Comparison of ENCODE assay signal across 13 cellular contexts in genomic region chr11:86150826-86151187, GRCh38.
DNase-seq lines count a peak whose midpoint lies in the region; ATAC-seq, FAIRE-seq and TF ChIP-seq lines count a peak whose summit lies in the region.
"Had no signal": no experiment of that assay in that cellular context is flagged by ENCODE, and none has a peak within 500 bp of the region (broad histone marks: within the 10 kb centered on the region; RNA-seq: fewer than 3 reads in every experiment).

No MANE protein-coding gene starts in this region.

- peak overlapping the region; percentile 63 for H2AFZ ChIP-seq in GM12878 (ENCODE audit: control insufficient read depth, low read depth, low read length)

- no peak overlapping the region for H2AK5ac ChIP-seq in mesendoderm (ENCODE audit: low read length)

- no peak overlapping the region for H3K4me3 ChIP-seq in GM12878
- no peak overlapping the region for H3K4me3 ChIP-seq in mesendoderm (ENCODE audit: low read length)
- no peak overlapping the region for H3K4me3 ChIP-seq in thyroid gland (replicated peaks in 1 of 3)
- H3K4me3 ChIP-seq: SJSA1 had no signal

- H3K79me2 ChIP-seq in GM12878 (ENCODE audit: control insufficient read depth, insufficient read depth, low read length) (no peaks in the 10 kb centered on the region), mesendoderm (ENCODE audit: control insufficient read depth, insufficient read depth, low read length) (no peaks in the 10 kb centered on the region)

- H2BK5ac ChIP-seq in mesendoderm (ENCODE audit: low read length) = no peak overlapping the region

- TF ChIP-seq RAD21 in GM12878 (IDR thresholded peaks at IDR 0.05; ENCODE audit: insufficient read depth, low read depth, low read length) = no peak

- H3K4me2 ChIP-seq in GM12878 (ENCODE audit: control insufficient read depth, insufficient read depth) (no peak overlapping the region; the same call in 1 of the 2 replicates), mesendoderm (ENCODE audit: low read length) (no peak overlapping the region)

- H3K9me3 ChIP-seq in GM12878 (replicated peaks; ENCODE audit: control insufficient read depth, insufficient read depth, low read length) = no peaks in the 10 kb centered on the region
- H3K9me3 ChIP-seq in thyroid gland = no peaks in the 10 kb centered on the region
- H3K9me3 ChIP-seq: SJSA1 had no signal

- intact Hi-C loops in activated CD8-positive, alpha-beta T cell treated with anti-CD3 and anti-CD28 coated beads for 36 hours (cut with micrococcal nuclease) = no loop called here
- intact Hi-C loops in GM12878 (cut with micrococcal nuclease; ENCODE audit: unreplicated experiment) = no loop called here
- intact Hi-C loops in thyroid gland (cut with DNase I) = no loop called here

- H3K27me3 Mint-ChIP-seq in activated CD8-positive, alpha-beta T cell treated with anti-CD3 and anti-CD28 coated beads, Interleukin-2, amount 10 ng/mL, durations not matched to agents 7 days and 5 days (ENCODE audit: low read depth) = peaks cover 3% of the 10 kb centered on the region
- H3K27me3 Mint-ChIP-seq in activated CD8-positive, alpha-beta T cell treated with anti-CD3 and anti-CD28 coated beads for 36 hours = no peaks in the 10 kb centered on the region
- H3K27me3 Mint-ChIP-seq in T-cell = no peaks in the 10 kb centered on the region

- BruUV-seq in GM12878 (replicated peaks; lab: Mats Ljungman, UMichigan) = no TSS peak

- H3K9me3 Mint-ChIP-seq in activated CD8-positive, alpha-beta T cell treated with anti-CD3 and anti-CD28 coated beads, Interleukin-2, amount 10 ng/mL, durations not matched to agents 7 days and 5 days (ENCODE audit: insufficient read depth) = no peaks in the 10 kb centered on the region
- H3K9me3 Mint-ChIP-seq in activated CD8-positive, alpha-beta T cell treated with anti-CD3 and anti-CD28 coated beads for 36 hours = no peaks in the 10 kb centered on the region
- H3K9me3 Mint-ChIP-seq in T-cell = no peaks in the 10 kb centered on the region
- H3K9me3 Mint-ChIP-seq: memory B cell had no signal

- H2BK15ac ChIP-seq in mesendoderm (replicated peaks; ENCODE audit: low read depth) = no peak overlapping the region

- H3K18ac ChIP-seq in mesendoderm (ENCODE audit: low read length) = peak overlapping the region; percentile 56

- FAIRE-seq in GM12878 (lab: Jason Lieb, UNC) = no peak

- no peak for TF ChIP-seq POLR2A in GM12878 (IDR thresholded peaks at IDR 0.05; ENCODE audit: low read depth, low read length)
- TF ChIP-seq POLR2A in thyroid gland (IDR thresholded peaks at IDR 0.05) = no peak

- no peaks in the 10 kb centered on the region for H3K79me1 ChIP-seq in mesendoderm (ENCODE audit: low read length)

- H3K27ac ChIP-seq in GM12878 (ENCODE audit: control insufficient read depth, insufficient read depth) (no peak overlapping the region), mesendoderm (ENCODE audit: low read depth, low read length) (no peak overlapping the region), thyroid gland (peak overlapping the region; percentile 68 to 86 (median 82))
- H3K27ac ChIP-seq: SJSA1 had no signal

- in situ Hi-C loops in GM12878 (cut with MboI) = no loop called here

- CTCF ChIA-PET in activated CD8-positive, alpha-beta T cell treated with anti-CD3 and anti-CD28 coated beads, Interleukin-2, amount 10 ng/mL, durations not matched to agents 7 days and 5 days (lab: Charles Lee) = interaction anchor here (0.8 to 2.7 kb wide), 9 partner anchors 8 to 109 kb away, joined by 3 to 9 read pairs (median 4); partner anchors contain the start of gene PICALM
- CTCF ChIA-PET in activated CD8-positive, alpha-beta T cell treated with anti-CD3 and anti-CD28 coated beads for 36 hours (lab: Charles Lee) = interaction anchor here (1.3 to 2.4 kb wide), 2 partner anchors 11 to 43 kb away, joined by 4 to 10 read pairs; no protein-coding TSS in a partner anchor
- CTCF ChIA-PET in GM12878 (lab: Yijun Ruan, JAX) = interaction anchor here (1.1 to 1.9 kb wide), 5 partner anchors 10 to 296 kb away, joined by 4 to 8 read pairs (median 4); partner anchors contain the start of gene CCDC83
- CTCF ChIA-PET in T-cell (lab: Charles Lee) = interaction anchor here (1.0 to 1.4 kb wide), 2 partner anchors 38 to 43 kb away, joined by 3 read pairs; no protein-coding TSS in a partner anchor

- no peaks in the 10 kb centered on the region for H3K36me3 ChIP-seq in GM12878 (ENCODE audit: control insufficient read depth in 2 of 2, insufficient read depth in 2 of 2, low read length in 1 of 2)
- no peaks in the 10 kb centered on the region for H3K36me3 ChIP-seq in mesendoderm (ENCODE audit: control insufficient read depth, insufficient read depth, low read length)
- no peaks in the 10 kb centered on the region for H3K36me3 ChIP-seq in thyroid gland
- H3K36me3 ChIP-seq: SJSA1 had no signal

- ATAC-seq in activated CD8-positive, alpha-beta T cell treated with anti-CD3 and anti-CD28 coated beads, Interleukin-2, amount 10 ng/mL, durations not matched to agents 7 days and 5 days = no peak
- no peak for ATAC-seq in activated CD8-positive, alpha-beta T cell treated with anti-CD3 and anti-CD28 coated beads for 36 hours
- ATAC-seq in GM12878 = no peak
- no peak for ATAC-seq in GM19324 (IDR thresholded peaks at IDR 0.05; ENCODE audit: low FRiP score, unreplicated experiment)
- no peak for ATAC-seq in HG03139 (IDR thresholded peaks at IDR 0.05; ENCODE audit: unreplicated experiment)
- ATAC-seq in T-cell (replicated peaks in 1 of 4) = no peak
- ATAC-seq: HCT116 had no signal

- H3K27ac Mint-ChIP-seq in activated CD8-positive, alpha-beta T cell treated with anti-CD3 and anti-CD28 coated beads, Interleukin-2, amount 10 ng/mL, durations not matched to agents 7 days and 5 days = peak overlapping the region; percentile 65
- no peak overlapping the region for H3K27ac Mint-ChIP-seq in activated CD8-positive, alpha-beta T cell treated with anti-CD3 and anti-CD28 coated beads for 36 hours
- H3K27ac Mint-ChIP-seq in T-cell = no peak overlapping the region
- H3K27ac Mint-ChIP-seq: memory B cell had no signal

- no peaks in the 10 kb centered on the region for H3K36me3 Mint-ChIP-seq in activated CD8-positive, alpha-beta T cell treated with anti-CD3 and anti-CD28 coated beads, Interleukin-2, amount 10 ng/mL, durations not matched to agents 7 days and 5 days (ENCODE audit: low read depth)
- no peaks in the 10 kb centered on the region for H3K36me3 Mint-ChIP-seq in activated CD8-positive, alpha-beta T cell treated with anti-CD3 and anti-CD28 coated beads for 36 hours (ENCODE audit: low read depth)
- no peaks in the 10 kb centered on the region for H3K36me3 Mint-ChIP-seq in T-cell
- H3K36me3 Mint-ChIP-seq: memory B cell had no signal

- H3K4me3 Mint-ChIP-seq in activated CD8-positive, alpha-beta T cell treated with anti-CD3 and anti-CD28 coated beads, Interleukin-2, amount 10 ng/mL, durations not matched to agents 7 days and 5 days = no peak overlapping the region
- no peak overlapping the region for H3K4me3 Mint-ChIP-seq in activated CD8-positive, alpha-beta T cell treated with anti-CD3 and anti-CD28 coated beads for 36 hours
- H3K4me3 Mint-ChIP-seq in T-cell = no peak overlapping the region
- H3K4me3 Mint-ChIP-seq: memory B cell had no signal

- no peaks in the 10 kb centered on the region for H3K27me3 ChIP-seq in GM12878 (replicated peaks in 1 of 2; ENCODE audit: control insufficient read depth in 2 of 2, insufficient read depth in 2 of 2, low read length in 1 of 2)
- no peaks in the 10 kb centered on the region for H3K27me3 ChIP-seq in mesendoderm (ENCODE audit: insufficient read depth, low read length, poor library complexity)
- H3K27me3 ChIP-seq in thyroid gland = no peaks in the 10 kb centered on the region
- H3K27me3 ChIP-seq: SJSA1 had no signal

- peak overlapping the region; percentile 19 for H3K56ac ChIP-seq in mesendoderm (ENCODE audit: low read length)

- H4K8ac ChIP-seq in mesendoderm (ENCODE audit: low read depth, low read length) = no peak overlapping the region

- POLR2A ChIA-PET in activated CD8-positive, alpha-beta T cell treated with anti-CD3 and anti-CD28 coated beads, Interleukin-2, amount 10 ng/mL, durations not matched to agents 7 days and 5 days (lab: Charles Lee) = no interaction called here
- POLR2A ChIA-PET in activated CD8-positive, alpha-beta T cell treated with anti-CD3 and anti-CD28 coated beads for 36 hours (lab: Charles Lee) = interaction anchor here (1.1 kb wide), 1 partner anchor 9 kb away, joined by 3 read pairs; no protein-coding TSS in a partner anchor
- POLR2A ChIA-PET in GM12878 (lab: Charles Lee) = interaction anchor here (1.0 to 1.5 kb wide), 4 partner anchors 10 to 83 kb away, joined by 3 to 10 read pairs (median 4); no protein-coding TSS in a partner anchor
- POLR2A ChIA-PET in T-cell (lab: Charles Lee) = no interaction called here

- SMC1A ChIA-PET in GM12878 (lab: Charles Lee; ENCODE audit: uncharacterized antibody, unreplicated experiment) = interaction anchor here (0.7 to 2.1 kb wide), 15 partner anchors 9 to 120 kb away, joined by 3 to 8 read pairs (median 4); no protein-coding TSS in a partner anchor

- 100% methylated on average over 2 of the region's 2 CpGs for WGBS in GM12878 (ENCODE audit: insufficient coverage, insufficient replicate concordance, low lambda C conversion rate, missing lambda C conversion rate)
- WGBS in mesendoderm (ENCODE audit: extremely low coverage, insufficient coverage, low lambda C conversion rate) = no CpG with 5 or more reads among the region's 2 CpGs
- WGBS in thyroid gland, 2 donors = 67 to 75% methylated on average over 2 of the region's 2 CpGs

- H3K9ac ChIP-seq in GM12878 (ENCODE audit: control insufficient read depth, insufficient read depth, low read length) = no peak overlapping the region
- H3K9ac ChIP-seq in mesendoderm (ENCODE audit: low read length) = no peak overlapping the region

- H3K4ac ChIP-seq in mesendoderm (ENCODE audit: low read depth, low read length) = no peak overlapping the region

- no peak for TF ChIP-seq CTCF in activated CD8-positive, alpha-beta T cell treated with anti-CD3 and anti-CD28 coated beads for 36 hours (IDR thresholded peaks at IDR 0.05)
- TF ChIP-seq CTCF in GM12878 (IDR thresholded peaks at IDR 0.05 in 2 of 3, conservative IDR thresholded peaks at IDR 0.05 in 1 of 3; ENCODE audit: control insufficient read depth in 2 of 3, extremely low read depth in 1 of 3, insufficient read depth in 1 of 3, low read depth in 3 of 3, low read length in 3 of 3) (no peak), thyroid gland (IDR thresholded peaks at IDR 0.05) (no peak)

- H3K4me1 ChIP-seq in GM12878 (ENCODE audit: control insufficient read depth, insufficient read depth, low read length) = peaks cover 16% of the 10 kb centered on the region
- peaks cover 13% of the 10 kb centered on the region for H3K4me1 ChIP-seq in mesendoderm (ENCODE audit: control insufficient read depth, low read depth, low read length)
- peaks cover 31 to 33% of the 10 kb centered on the region in 2 donors for H3K4me1 ChIP-seq in thyroid gland

- RAD21 ChIA-PET in GM12878 (lab: Charles Lee; ENCODE audit: unreplicated experiment) = interaction anchor here (1.1 to 2.3 kb wide), 6 partner anchors 9 to 109 kb away, joined by 4 to 8 read pairs (median 6); partner anchors contain the start of gene PICALM

- H3K23ac ChIP-seq in mesendoderm (ENCODE audit: low read length) = no peak overlapping the region

- no peaks in the 10 kb centered on the region for H4K20me1 ChIP-seq in GM12878 (ENCODE audit: control insufficient read depth, insufficient read depth)

- no peak for DNase-seq in activated CD8-positive, alpha-beta T cell treated with anti-CD3 and anti-CD28 coated beads, Interleukin-2, amount 10 ng/mL, durations not matched to agents 7 days and 5 days
- no peak for DNase-seq in activated CD8-positive, alpha-beta T cell treated with anti-CD3 and anti-CD28 coated beads for 36 hours
- no peak for DNase-seq in GM12878 (ENCODE audit: low read depth, low spot score)
- DNase-seq in mesendoderm = no peak
- DNase-seq in thyroid gland = no peak
- DNase-seq in T-cell = no peak
- DNase-seq: 8988T; activated CD8-positive, alpha-beta memory T cell treated with anti-CD3 and anti-CD28 coated beads for 24 hours had no signal

- H4K5ac ChIP-seq in mesendoderm (ENCODE audit: low read length) = no peak overlapping the region

- no peak for TF ChIP-seq EP300 in GM12878 (IDR thresholded peaks at IDR 0.05; ENCODE audit: borderline replicate concordance in 1 of 2, control insufficient read depth in 1 of 2, low read depth in 2 of 2, low read length in 2 of 2)

- no peak overlapping the region for H2BK120ac ChIP-seq in mesendoderm (ENCODE audit: low read depth, low read length)

- H3K4me1 Mint-ChIP-seq in activated CD8-positive, alpha-beta T cell treated with anti-CD3 and anti-CD28 coated beads, Interleukin-2, amount 10 ng/mL, durations not matched to agents 7 days and 5 days (ENCODE audit: low read depth) = peaks cover 33% of the 10 kb centered on the region
- H3K4me1 Mint-ChIP-seq in activated CD8-positive, alpha-beta T cell treated with anti-CD3 and anti-CD28 coated beads for 36 hours (ENCODE audit: low read depth) = peaks cover 22% of the 10 kb centered on the region
- peaks cover 16 to 23% (median 17%) of the 10 kb centered on the region in 3 donors for H3K4me1 Mint-ChIP-seq in T-cell

Comparison
In these comparisons a context has a peak if more than half of its experiments do, and no peak if none do; other contexts are left out.
1. POLR2A ChIA-PET loops: an anchor here in activated CD8-positive, alpha-beta T cell treated with anti-CD3 and anti-CD28 coated beads for 36 hours (1.1 kb wide) and GM12878 (1.0 to 1.5 kb wide); none called in activated CD8-positive, alpha-beta T cell treated with anti-CD3 and anti-CD28 coated beads, Interleukin-2, amount 10 ng/mL, durations not matched to agents 7 days and 5 days and T-cell.
2. H3K27ac ChIP-seq: peak in thyroid gland (3 of 3); none in GM12878 (single experiment) and mesendoderm (single experiment).